ENCODE assay signal across 1 cellular context in genomic region chr17:75154195-75155106, GRCh38.
TF ChIP-seq lines count a peak whose summit lies in the region.

Gene JPT1 (minus strand): TSS chr17:75154512. CDS start chr17:75154397, 115 bp downstream.

TF ChIP-seq in HEK293, 187 proteins besides CTCF, POLR2A, EP300 and RAD21 (continued from another document and continues in another):
- TF ChIP-seq ZBTB11 (tag by site-specific recombination; conservative IDR thresholded peaks at IDR 0.05; ENCODE audit: low read depth) (peak; percentile 73), ZNF341 (tag by site-specific recombination; IDR thresholded peaks at IDR 0.05; ENCODE audit: low read depth) (peak; percentile 89), SALL2 (tag by site-specific recombination; IDR thresholded peaks at IDR 0.05; ENCODE audit: borderline replicate concordance) (no peak), ZNF555 (tag by site-specific recombination; conservative IDR thresholded peaks at IDR 0.05) (no peak), SP7 (tag by site-specific recombination; IDR thresholded peaks at IDR 0.05) (peak; percentile 55), BCL11B (tag by site-specific recombination; IDR thresholded peaks at IDR 0.05; ENCODE audit: low read depth) (peak; percentile 40; the same call in 1 of the 2 replicates), PRDM10 (tag by site-specific recombination; IDR thresholded peaks at IDR 0.05) (peak; percentile 82; the same call in 1 of the 2 replicates), ZNF645 (tag by site-specific recombination; IDR thresholded peaks at IDR 0.05) (no peak), ZNF600 (tag by site-specific recombination; IDR thresholded peaks at IDR 0.05) (peak; percentile 68), ZSCAN18 (tag by site-specific recombination; IDR thresholded peaks at IDR 0.05) (no peak), ZNF747 (tag by site-specific recombination; IDR thresholded peaks at IDR 0.05) (no peak), ZNF544 (tag by site-specific recombination; IDR thresholded peaks at IDR 0.05) (no peak), ZNF704 (tag by site-specific recombination; IDR thresholded peaks at IDR 0.05) (no peak), ZNF37A (tag by site-specific recombination; IDR thresholded peaks at IDR 0.05) (no peak), IKZF3 (tag by site-specific recombination; IDR thresholded peaks at IDR 0.05) (peak; percentile 51; the same call in 1 of the 2 replicates), ZNF530 (tag by site-specific recombination; IDR thresholded peaks at IDR 0.05; ENCODE audit: low read depth) (no peak), ZSCAN30 (tag by site-specific recombination; IDR thresholded peaks at IDR 0.05) (peak; percentile 90), ZNF19 (tag by site-specific recombination; IDR thresholded peaks at IDR 0.05; ENCODE audit: low read depth) (no peak), ZBTB20 (tag by site-specific recombination; IDR thresholded peaks at IDR 0.05) (0 out of 2 replicates have a peak, but pooled peaks have one; percentile 12), SCRT2 (tag by site-specific recombination; IDR thresholded peaks at IDR 0.05) (peak; percentile 96), RBAK (tag by site-specific recombination; IDR thresholded peaks at IDR 0.05) (no peak), ZNF785 (tag by site-specific recombination; IDR thresholded peaks at IDR 0.05) (no peak), GLIS2 (tag by site-specific recombination; IDR thresholded peaks at IDR 0.05) (no peak), ZNF670 (tag by site-specific recombination; IDR thresholded peaks at IDR 0.05; ENCODE audit: low read depth) (no peak), ZNF18 (tag by site-specific recombination; IDR thresholded peaks at IDR 0.05) (no peak), PRDM6 (tag by site-specific recombination; IDR thresholded peaks at IDR 0.05) (no peak), ZNF639 (tag by site-specific recombination; IDR thresholded peaks at IDR 0.05) (no peak; the same call in 1 of the 2 replicates), ZXDB (tag by site-specific recombination; IDR thresholded peaks at IDR 0.05) (no peak), ZNF423 (tag by site-specific recombination; IDR thresholded peaks at IDR 0.05) (no peak), ZNF26 (tag by site-specific recombination; IDR thresholded peaks at IDR 0.05) (no peak), ELK4 (IDR thresholded peaks at IDR 0.05; ENCODE audit: borderline replicate concordance, low read depth, low read length) (no peak), KLF1 (tag by site-specific recombination; IDR thresholded peaks at IDR 0.05) (no peak), TCF7L2 (IDR thresholded peaks at IDR 0.05; ENCODE audit: borderline replicate concordance, low read depth, low read length) (no peak), ZNF362 (tag by site-specific recombination; IDR thresholded peaks at IDR 0.05) (no peak), ZNF146 (tag by site-specific recombination; IDR thresholded peaks at IDR 0.05) (0 out of 2 replicates have a peak, but pooled peaks have one; percentile 24), HOXC10 (CRISPR knock-in tag; IDR thresholded peaks at IDR 0.05) (no peak), ZNF837 (tag by site-specific recombination; IDR thresholded peaks at IDR 0.05) (no peak), ZNF169 (tag by site-specific recombination; IDR thresholded peaks at IDR 0.05) (no peak), SCRT1 (tag by site-specific recombination; IDR thresholded peaks at IDR 0.05; ENCODE audit: borderline replicate concordance) (peak; percentile 96), ZNF585B (tag by site-specific recombination; IDR thresholded peaks at IDR 0.05) (no peak), ZNF48 (tag by site-specific recombination; IDR thresholded peaks at IDR 0.05) (no peak)
